Comparison of ENCODE assay signal across 8 cellular contexts in the genomic region with DNA sequence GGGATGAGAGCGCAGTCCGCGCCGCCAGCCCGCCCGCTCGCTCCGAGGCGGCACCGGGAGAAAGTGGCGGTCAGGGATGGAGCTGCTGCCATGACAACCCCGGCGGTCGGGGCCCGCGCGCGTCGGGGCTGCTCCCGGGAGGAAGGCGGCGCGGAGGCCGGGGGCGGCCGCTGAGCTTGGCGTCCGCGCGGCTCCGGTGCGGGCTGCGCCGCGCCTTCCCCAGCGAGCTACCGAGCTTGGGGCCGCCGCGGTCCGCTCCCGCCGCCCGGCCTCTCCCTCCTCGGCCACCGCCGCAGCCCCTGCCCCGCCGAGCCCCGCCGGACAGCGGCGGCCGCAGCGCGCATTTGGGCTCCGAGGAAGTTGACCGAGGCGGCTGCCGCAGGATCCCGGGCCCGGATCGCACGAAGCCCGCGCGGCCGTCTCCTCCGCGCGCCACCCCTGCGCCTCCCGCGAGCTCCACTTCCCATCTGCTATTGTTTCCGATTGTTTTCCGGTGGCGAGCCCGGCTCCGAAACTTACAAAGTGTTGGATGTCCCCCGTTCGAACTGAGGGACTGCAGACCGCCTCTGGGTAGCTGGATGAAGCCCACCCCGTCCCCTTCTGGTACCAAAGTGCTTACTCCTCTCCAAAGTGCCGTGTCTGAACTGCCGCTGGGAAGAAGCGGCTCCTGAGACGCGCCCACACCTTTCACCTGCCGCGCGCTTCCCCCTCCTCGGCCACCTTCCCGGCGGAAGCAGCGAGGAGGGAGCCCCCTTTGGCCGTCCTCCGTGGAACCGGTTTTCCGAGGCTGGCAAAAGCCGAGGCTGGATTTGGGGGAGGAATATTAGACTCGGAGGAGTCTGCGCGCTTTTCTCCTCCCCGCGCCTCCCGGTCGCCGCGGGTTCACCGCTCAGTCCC.
DNase-seq lines count a peak whose midpoint lies in the region; ATAC-seq and TF ChIP-seq lines count a peak whose summit lies in the region.

No MANE protein-coding gene starts in this region.

- H3K4me1 ChIP-seq in parathyroid adenoma = peaks cover 26% of the 10 kb centered on the region

- POLR2A ChIA-PET in GM10248 (lab: Yijun Ruan, JAX) = no interaction called here

- peaks cover 0 to 3% (median 0%) of the 10 kb centered on the region in 7 donors for H3K9me3 Mint-ChIP-seq in CD14-positive monocyte

- CTCF ChIA-PET in GM10248 (lab: Yijun Ruan, JAX) = interaction anchor here (1.3 to 8.7 kb wide), 5 partner anchors 10 to 162 kb away, joined by 3 to 103 read pairs (median 5); no protein-coding TSS in a partner anchor

- H3K9me3 ChIP-seq in parathyroid adenoma (ENCODE audit: control insufficient read depth, low read length) (no peaks in the 10 kb centered on the region), T-helper 17 cell (ENCODE audit: control insufficient read depth, low read length, poor library complexity, severe bottlenecking) (no peaks in the 10 kb centered on the region)

- H3K4me1 Mint-ChIP-seq in T-helper 17 cell = no peaks in the 10 kb centered on the region
- H3K4me1 Mint-ChIP-seq in CD14-positive monocyte = peaks cover 4% of the 10 kb centered on the region

- no peak overlapping the region for H3K9ac ChIP-seq in parathyroid adenoma

- intact Hi-C loops in CD14-positive monocyte (cut with micrococcal nuclease) = no loop called here

- no peaks in the 10 kb centered on the region for H3K27me3 ChIP-seq in parathyroid adenoma (ENCODE audit: control insufficient read depth, insufficient read depth, low read length)

- H3K4me3 Mint-ChIP-seq in T-helper 17 cell (no peak overlapping the region), CD14-positive monocyte (peak overlapping the region in 1 of 2 donors; percentile 83)

- H3K36me3 Mint-ChIP-seq in T-helper 17 cell (ENCODE audit: low read depth) = no peaks in the 10 kb centered on the region
- no peaks in the 10 kb centered on the region for H3K36me3 Mint-ChIP-seq in CD14-positive monocyte

- H3K36me3 ChIP-seq in parathyroid adenoma (ENCODE audit: control insufficient read depth, insufficient read depth, low read length) = no peaks in the 10 kb centered on the region

- peaks cover 31% of the 10 kb centered on the region for H3K79me2 ChIP-seq in parathyroid adenoma

- H2AFZ ChIP-seq in parathyroid adenoma = peak overlapping the region; percentile 56

- DNase-seq in GM10248 (ENCODE audit: extremely low spot score) (peak; percentile 29), NCI-H69 (lab: John Stamatoyannopoulos, UW) (peak; percentile 86), fibroblast of pulmonary artery (ENCODE audit: low read depth) (peak; percentile 48), T-helper 17 cell (no peak), NCI-H2171 (lab: John Stamatoyannopoulos, UW) (no peak), CD14-positive monocyte (ENCODE audit: low spot score) (no peak)

- peaks cover 46% of the 10 kb centered on the region for H3K27me3 Mint-ChIP-seq in T-helper 17 cell
- H3K27me3 Mint-ChIP-seq in CD14-positive monocyte (ENCODE audit: low read depth in 3 of 3) = peaks cover 50 to 72% (median 62%) of the 10 kb centered on the region in 3 donors

- H3K4me2 ChIP-seq in parathyroid adenoma (ENCODE audit: low read length) = peak overlapping the region; percentile 56

- ATAC-seq in T-helper 17 cell = no peak
- ATAC-seq in HG03139 (IDR thresholded peaks at IDR 0.05; ENCODE audit: unreplicated experiment) = no peak

- H3K4me3 ChIP-seq in fibroblast of pulmonary artery (replicated peaks; ENCODE audit: low read depth, low read length) (peak overlapping the region; percentile 63), parathyroid adenoma (ENCODE audit: low read depth, low read length) (peak overlapping the region; percentile 63)

- TF ChIP-seq CTCF in GM10248 (IDR thresholded peaks at IDR 0.05; ENCODE audit: control extremely low read depth, extremely low read depth, low read depth, missing control alignments) (no peak), fibroblast of pulmonary artery (IDR thresholded peaks at IDR 0.05; ENCODE audit: low read length, missing control alignments) (no peak), parathyroid adenoma (IDR thresholded peaks at IDR 0.05) (no peak), CD14-positive monocyte (IDR thresholded peaks at IDR 0.05) (no peak)

- H3K27ac Mint-ChIP-seq in T-helper 17 cell (no peak overlapping the region), CD14-positive monocyte (no peak overlapping the region)

- peak overlapping the region; percentile 96 for H3K27ac ChIP-seq in parathyroid adenoma

Comparison
In these comparisons a context has a peak if more than half of its experiments do, and no peak if none do; other contexts are left out.
1. DNase-seq: peak in GM10248 (single experiment), NCI-H69 (single experiment) and fibroblast of pulmonary artery (single experiment); none in T-helper 17 cell (0 of 3), NCI-H2171 (single experiment) and CD14-positive monocyte (single experiment).